ENCODE assay signal across 9 cellular contexts in the genomic region with DNA sequence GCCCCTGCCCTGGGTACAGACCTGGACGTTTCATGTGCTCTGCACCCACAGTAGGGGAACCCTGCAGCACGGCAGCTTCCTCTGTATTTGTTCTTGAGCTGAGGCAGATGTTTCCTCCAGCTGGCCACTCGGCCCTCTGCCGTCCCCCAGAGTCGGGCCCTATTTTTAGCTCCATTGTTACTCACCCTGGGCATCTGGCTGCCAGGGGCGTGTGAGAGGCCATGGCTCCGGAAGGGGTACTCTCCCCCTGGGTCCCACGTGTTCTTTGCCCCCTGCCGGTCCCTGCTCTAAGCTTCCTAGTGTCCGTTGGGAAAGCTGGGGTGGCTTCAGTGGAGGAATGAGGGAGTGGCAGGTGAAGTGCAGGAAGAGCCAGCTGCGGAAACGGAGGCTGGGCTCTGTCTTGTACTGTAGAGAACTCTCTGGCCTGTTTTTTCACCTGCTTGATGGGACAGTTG. TPM values are rescaled to one million over a fixed set of nuclear protein-coding genes. Genes with fewer than 3 reads are reported as not detected.
A peak's percentile ranks its signal among the peaks of the same experiment; 100 is the strongest.
DNase-seq lines count a peak whose midpoint lies in the region; ATAC-seq and TF ChIP-seq lines count a peak whose summit lies in the region.
"Had no signal": no experiment of that assay in that cellular context is flagged by ENCODE, and none has a peak within 500 bp of the region (broad histone marks: within the 10 kb centered on the region; RNA-seq: fewer than 3 reads in every experiment).

No MANE protein-coding gene starts in this region.

- H3K36me3 ChIP-seq in colonic mucosa (no peaks in the 10 kb centered on the region), mesodermal cell (ENCODE audit: control insufficient read depth, insufficient read depth, low read length) (no peaks in the 10 kb centered on the region)

- H3K27me3 ChIP-seq in colonic mucosa, result no peaks in the 10 kb centered on the region

- H3K4me1 ChIP-seq in colonic mucosa (no peaks in the 10 kb centered on the region), mesodermal cell (ENCODE audit: control insufficient read depth, insufficient read depth, low read length, poor library complexity, severe bottlenecking) (peaks cover 11% of the 10 kb centered on the region)

- H3K4me1 Mint-ChIP-seq in activated T-helper 2 cell treated with anti-CD3 and anti-CD28 coated beads, Interferon-gamma antibody, Interleukin-2, Interleukin-4, amounts not matched to agents 10 μg/mL and 5 μg/mL and 100 μg/mL, durations not matched to agents 14 hours and 24 hours and 36 hours (ENCODE audit: low read depth), result no peaks in the 10 kb centered on the region
- H3K4me1 Mint-ChIP-seq in activated CD8-positive, alpha-beta memory T cell treated with anti-CD3 and anti-CD28 coated beads, Interleukin-2, amount 10 ng/mL, durations not matched to agents 7 days and 5 days, result peaks cover 4% of the 10 kb centered on the region

- H3K27me3 Mint-ChIP-seq in activated T-helper 2 cell treated with anti-CD3 and anti-CD28 coated beads, Interferon-gamma antibody, Interleukin-2, Interleukin-4, amounts not matched to agents 10 μg/mL and 5 μg/mL and 100 μg/mL, durations not matched to agents 14 hours and 24 hours and 36 hours (ENCODE audit: low read depth), result no peaks in the 10 kb centered on the region
- peaks cover 36% of the 10 kb centered on the region for H3K27me3 Mint-ChIP-seq in activated CD8-positive, alpha-beta memory T cell treated with anti-CD3 and anti-CD28 coated beads, Interleukin-2, amount 10 ng/mL, durations not matched to agents 7 days and 5 days

- POLR2A ChIA-PET in RWPE1 (lab: Yijun Ruan, JAX; ENCODE audit: low non-redundant PET), result interaction anchor here (1.2 kb wide), 1 partner anchor 10 kb away, joined by 3 read pairs; no protein-coding TSS in a partner anchor

- 37 to 47% methylated on average over 7 to 11 of the region's 12 CpGs for WGBS in mesodermal cell (ENCODE audit: insufficient coverage in 2 of 2), 2 experiments

- H3K27ac ChIP-seq in colonic mucosa, result no peak overlapping the region
- H3K27ac ChIP-seq in mesodermal cell (ENCODE audit: low read depth, low read length, severe bottlenecking), result peak overlapping the region; percentile 23
- no peak overlapping the region for H3K27ac ChIP-seq in RWPE1

- H3K9me3 Mint-ChIP-seq in activated T-helper 2 cell treated with anti-CD3 and anti-CD28 coated beads, Interferon-gamma antibody, Interleukin-2, Interleukin-4, amounts not matched to agents 10 μg/mL and 5 μg/mL and 100 μg/mL, durations not matched to agents 14 hours and 24 hours and 36 hours, result no peaks in the 10 kb centered on the region
- no peaks in the 10 kb centered on the region for H3K9me3 Mint-ChIP-seq in activated CD8-positive, alpha-beta memory T cell treated with anti-CD3 and anti-CD28 coated beads, Interleukin-2, amount 10 ng/mL, durations not matched to agents 7 days and 5 days (ENCODE audit: low read depth)

- H3K27ac Mint-ChIP-seq in activated T-helper 2 cell treated with anti-CD3 and anti-CD28 coated beads, Interferon-gamma antibody, Interleukin-2, Interleukin-4, amounts not matched to agents 10 μg/mL and 5 μg/mL and 100 μg/mL, durations not matched to agents 14 hours and 24 hours and 36 hours, result no peak overlapping the region
- no peak overlapping the region for H3K27ac Mint-ChIP-seq in activated CD8-positive, alpha-beta memory T cell treated with anti-CD3 and anti-CD28 coated beads, Interleukin-2, amount 10 ng/mL, durations not matched to agents 7 days and 5 days

- peak; percentile 65 for DNase-seq in A172 (ENCODE audit: low spot score)
- DNase-seq in HT1080 (ENCODE audit: low read depth), result peak; percentile 59
- peak; percentile 33 for DNase-seq in colonic mucosa
- no peak for DNase-seq in RWPE1 (ENCODE audit: low spot score)
- no peak for DNase-seq in activated T-helper 2 cell treated with anti-CD3 and anti-CD28 coated beads, Interferon-gamma antibody, Interleukin-2, Interleukin-4, amounts not matched to agents 10 μg/mL and 5 μg/mL and 100 μg/mL, durations not matched to agents 14 hours and 24 hours and 36 hours (ENCODE audit: low spot score)
- DNase-seq in activated CD8-positive, alpha-beta memory T cell treated with anti-CD3 and anti-CD28 coated beads, Interleukin-2, amount 10 ng/mL, durations not matched to agents 7 days and 5 days, result no peak
- DNase-seq: foreskin melanocyte had no signal

- no peaks in the 10 kb centered on the region for H3K9me3 ChIP-seq in colonic mucosa
- H3K9me3 ChIP-seq in mesodermal cell (ENCODE audit: control insufficient read depth, low read length), result no peaks in the 10 kb centered on the region

- no peak overlapping the region for H3K4me3 Mint-ChIP-seq in activated T-helper 2 cell treated with anti-CD3 and anti-CD28 coated beads, Interferon-gamma antibody, Interleukin-2, Interleukin-4, amounts not matched to agents 10 μg/mL and 5 μg/mL and 100 μg/mL, durations not matched to agents 14 hours and 24 hours and 36 hours (ENCODE audit: low read depth)
- H3K4me3 Mint-ChIP-seq in activated CD8-positive, alpha-beta memory T cell treated with anti-CD3 and anti-CD28 coated beads, Interleukin-2, amount 10 ng/mL, durations not matched to agents 7 days and 5 days, result no peak overlapping the region

- CTCF ChIA-PET in RWPE1 (lab: Yijun Ruan, JAX), result interaction anchor here (1.1 kb wide), 1 partner anchor 48 kb away, joined by 4 read pairs; no protein-coding TSS in a partner anchor
- CTCF ChIA-PET in activated CD8-positive, alpha-beta memory T cell treated with anti-CD3 and anti-CD28 coated beads, Interleukin-2, amount 10 ng/mL, durations not matched to agents 7 days and 5 days (lab: Charles Lee), result interaction anchor here (1.2 kb wide), 1 partner anchor 48 kb away, joined by 3 read pairs; no protein-coding TSS in a partner anchor

- TF ChIP-seq CTCF in colonic mucosa (IDR thresholded peaks at IDR 0.05) (no peak), RWPE1 (conservative IDR thresholded peaks at IDR 0.05; ENCODE audit: low read depth) (no peak)

- H3K9ac ChIP-seq in colonic mucosa (ENCODE audit: low read depth in 2 of 2, low read length in 2 of 2), result peak overlapping the region in 1 of 2 donors; percentile 49

- H3K4me3 ChIP-seq in colonic mucosa (no peak overlapping the region), mesodermal cell (ENCODE audit: extremely low read depth, insufficient read depth, low read length, poor library complexity, severe bottlenecking) (no peak overlapping the region)

- no peaks in the 10 kb centered on the region for H3K36me3 Mint-ChIP-seq in activated T-helper 2 cell treated with anti-CD3 and anti-CD28 coated beads, Interferon-gamma antibody, Interleukin-2, Interleukin-4, amounts not matched to agents 10 μg/mL and 5 μg/mL and 100 μg/mL, durations not matched to agents 14 hours and 24 hours and 36 hours (ENCODE audit: low read depth)
- no peaks in the 10 kb centered on the region for H3K36me3 Mint-ChIP-seq in activated CD8-positive, alpha-beta memory T cell treated with anti-CD3 and anti-CD28 coated beads, Interleukin-2, amount 10 ng/mL, durations not matched to agents 7 days and 5 days

- intact Hi-C loops in colonic mucosa (cut with DNase I), result no loop called here
- intact Hi-C loops in activated T-helper 2 cell treated with anti-CD3 and anti-CD28 coated beads, Interferon-gamma antibody, Interleukin-2, Interleukin-4, amounts not matched to agents 10 μg/mL and 5 μg/mL and 100 μg/mL, durations not matched to agents 14 hours and 24 hours and 36 hours (cut with micrococcal nuclease), result no loop called here

- no peak for ATAC-seq in HG03469 (IDR thresholded peaks at IDR 0.05; ENCODE audit: unreplicated experiment)
- no peak for ATAC-seq in activated CD8-positive, alpha-beta memory T cell treated with anti-CD3 and anti-CD28 coated beads, Interleukin-2, amount 10 ng/mL, durations not matched to agents 7 days and 5 days

RNA-seq across cellular contexts. Expression of a gene that starts 30.4 kb away (rescaled TPM):
- 4.0 and 5.8 TPM in 2 replicates for total RNA-seq in A172 (2014; rRNA removed; shearing (Covaris generic))
- total RNA-seq in HT1080 (2014; rRNA removed; shearing (Covaris generic)), result 1.4 and 1.8 TPM in 2 replicates
- polyA plus RNA-seq in HT1080 (2015; cell fraction: cytosol; rRNA removed), result 0.05 TPM in 1 of 2 replicates, not detected in the other
- 0.03 TPM in 1 of 2 replicates, not detected in the other for polyA plus RNA-seq in HT1080 (2015; cell fraction: nucleus; rRNA removed)
- total RNA-seq in colonic mucosa, result 1 to 10 TPM; 1.3 to 2.5 TPM
- polyA plus RNA-seq in mesodermal cell (2013, experiment 1 of 2), result 11.8 TPM
- polyA plus RNA-seq in mesodermal cell (2013, experiment 2 of 2), result 9.0 TPM
- total RNA-seq in activated T-helper 2 cell treated with anti-CD3 and anti-CD28 coated beads, Interferon-gamma antibody, Interleukin-2, Interleukin-4, amounts not matched to agents 10 μg/mL and 5 μg/mL and 100 μg/mL, durations not matched to agents 14 hours and 24 hours and 36 hours, result 2.1 and 2.3 TPM in 2 replicates
- total RNA-seq in activated CD8-positive, alpha-beta memory T cell treated with anti-CD3 and anti-CD28 coated beads, Interleukin-2, amount 10 ng/mL, durations not matched to agents 7 days and 5 days, result under 1 TPM; 0.26 to 0.41 TPM

Comparison
In these comparisons a context has a peak if more than half of its experiments do, and no peak if none do; other contexts are left out.
1. DNase-seq: peak in A172 (single experiment), HT1080 (single experiment) and colonic mucosa (single experiment); none in RWPE1 (single experiment), activated T-helper 2 cell treated with anti-CD3 and anti-CD28 coated beads, Interferon-gamma antibody, Interleukin-2, Interleukin-4, amounts not matched to agents 10 μg/mL and 5 μg/mL and 100 μg/mL, durations not matched to agents 14 hours and 24 hours and 36 hours (single experiment) and activated CD8-positive, alpha-beta memory T cell treated with anti-CD3 and anti-CD28 coated beads, Interleukin-2, amount 10 ng/mL, durations not matched to agents 7 days and 5 days (single experiment).